8 cellular contexts compared by ENCODE assay signal in the genomic region with DNA sequence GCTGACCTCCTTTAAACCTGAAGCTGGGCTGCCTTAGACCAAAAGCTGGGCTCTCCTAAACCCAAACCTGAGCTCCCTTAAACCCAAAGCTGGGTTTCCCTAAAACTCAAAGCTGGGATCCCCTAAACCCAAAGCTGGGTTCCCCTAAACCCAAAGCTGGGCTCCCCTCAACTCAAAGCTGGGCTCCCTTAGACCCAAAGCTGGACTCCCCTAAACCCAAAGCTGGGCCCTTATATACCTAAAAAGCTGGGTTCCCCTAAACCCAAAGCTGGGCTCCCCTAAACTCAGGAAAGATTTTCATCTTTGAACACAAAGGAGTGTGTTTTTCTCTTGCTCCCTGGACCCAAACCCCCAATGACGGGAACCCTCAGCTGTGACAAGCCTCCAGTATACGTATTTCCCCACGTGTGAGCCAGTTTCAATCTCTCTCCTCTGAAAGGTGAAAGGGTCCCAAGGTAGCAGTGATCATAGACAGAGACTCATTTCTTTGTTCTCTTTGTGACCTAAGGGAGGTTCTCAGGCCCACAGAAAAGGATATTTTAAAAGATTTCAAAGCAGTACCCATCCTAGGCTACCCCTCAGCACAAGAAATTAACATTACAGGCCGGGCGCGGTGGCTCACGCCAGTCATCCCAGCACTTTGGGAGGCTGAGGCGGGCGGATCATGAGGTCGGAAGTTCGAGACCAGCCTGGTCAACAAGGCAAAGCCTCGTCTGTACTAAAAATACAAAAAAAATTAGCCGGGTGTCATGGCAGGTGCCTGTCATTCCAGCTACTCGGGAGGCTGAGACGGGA. TPM values are rescaled to one million over a fixed set of nuclear protein-coding genes. Genes with fewer than 3 reads are reported as not detected.
DNase-seq lines count a peak whose midpoint lies in the region; ATAC-seq and TF ChIP-seq lines count a peak whose summit lies in the region.

No MANE protein-coding gene starts in this region.

- H3K9me2 ChIP-seq in GM23338 (ENCODE audit: insufficient read depth), result no peaks in the 10 kb centered on the region

- H3K27ac ChIP-seq in GM23338 (ENCODE audit: low read depth) (no peak overlapping the region), KOPT-K1 (ENCODE audit: low read depth, low read length, poor library complexity, severe bottlenecking) (peak overlapping the region; percentile 82)

- H3K4me3 Mint-ChIP-seq in GM23338 (no peak overlapping the region), neural crest cell (peak overlapping the region; percentile 15)

- H3K36me3 Mint-ChIP-seq in GM23338 (ENCODE audit: low read depth) (peaks cover 33% of the 10 kb centered on the region), neural crest cell (ENCODE audit: low read depth) (peaks cover 7% of the 10 kb centered on the region)

- H3K4me1 Mint-ChIP-seq in GM23338, result peaks cover 5% of the 10 kb centered on the region; the same call in 1 of the 3 replicates
- H3K4me1 Mint-ChIP-seq in neural crest cell, result peaks cover 18% of the 10 kb centered on the region

- no peak overlapping the region for H3K4me2 ChIP-seq in GM23338

- H3K36me3 ChIP-seq in GM23338 (ENCODE audit: insufficient read depth) (0 out of 2 replicates have a peak, but pooled peaks cover 4% of the 10 kb centered on the region), KOPT-K1 (ENCODE audit: insufficient read depth, low read length) (peaks cover 73% of the 10 kb centered on the region)

- ATAC-seq in GM18867 (IDR thresholded peaks at IDR 0.05; ENCODE audit: unreplicated experiment) (peak; percentile 50), GM23338 (no peak)

- H3K27ac Mint-ChIP-seq in GM23338, result no peak overlapping the region; the same call in 1 of the 2 replicates
- H3K27ac Mint-ChIP-seq in neural crest cell (ENCODE audit: unreplicated experiment), result no peak overlapping the region

- peaks cover 16% of the 10 kb centered on the region for H3K27me3 Mint-ChIP-seq in GM23338 (ENCODE audit: insufficient read depth, low read depth, poor library complexity)
- peaks cover 4% of the 10 kb centered on the region for H3K27me3 Mint-ChIP-seq in neural crest cell (ENCODE audit: low read depth)

- peak overlapping the region; percentile 82; the same call in 1 of the 2 replicates for H2AFZ ChIP-seq in GM23338

- no peaks in the 10 kb centered on the region for H3K79me2 ChIP-seq in GM23338 (replicated peaks; ENCODE audit: insufficient read depth)

- no peak overlapping the region for H3K4me3 ChIP-seq in GM23338

- H4K20me1 ChIP-seq in GM23338 (replicated peaks; ENCODE audit: insufficient read depth), result no peaks in the 10 kb centered on the region

- H3K9me3 ChIP-seq in KOPT-K1 (ENCODE audit: insufficient read depth, low read length, poor library complexity, severe bottlenecking), result peaks cover 24% of the 10 kb centered on the region

- H3K4me1 ChIP-seq in GM23338 (ENCODE audit: insufficient read depth), result no peaks in the 10 kb centered on the region

- 0 out of 2 replicates have a peak, but pooled peaks cover 8% of the 10 kb centered on the region for H3F3A ChIP-seq in GM23338 (replicated peaks; ENCODE audit: low read depth)

- DNase-seq in GM23338 (ENCODE audit: low spot score), result no peak
- no peak for DNase-seq in neural crest cell (ENCODE audit: low read depth, low spot score)
- no peak for DNase-seq in stimulated activated CD4-positive, alpha-beta T cell treated with anti-CD3 and anti-CD28 coated beads, Interleukin-2, amount 100 ng/mL, for 48 hours
- DNase-seq in dedifferentiated amniotic fluid mesenchymal stem cell (ENCODE audit: extremely low spot score), result no peak
- no peak for DNase-seq in 8988T
- DNase-seq in NCI-H2029 (lab: John Stamatoyannopoulos, UW), result no peak

- no peaks in the 10 kb centered on the region for H3K27me3 ChIP-seq in GM23338 (ENCODE audit: insufficient read depth)

- H3K9me3 Mint-ChIP-seq in GM23338 (peaks cover 84% of the 10 kb centered on the region), neural crest cell (peaks cover 7% of the 10 kb centered on the region)

- TF ChIP-seq CTCF in GM23338 (conservative IDR thresholded peaks at IDR 0.05; ENCODE audit: low read depth in 2 of 2) (no peak), neural crest cell (conservative IDR thresholded peaks at IDR 0.05) (no peak)

TF ChIP-seq in GM23338, 12 proteins besides CTCF, POLR2A, EP300 and RAD21 (continues in another document):
- TF ChIP-seq ZNF331 (CRISPR knock-in tag; IDR thresholded peaks at IDR 0.05; ENCODE audit: low read depth) (no peak), STAT1 (IDR thresholded peaks at IDR 0.05; ENCODE audit: unreplicated experiment) (no peak), ZNF114 (CRISPR knock-in tag; IDR thresholded peaks at IDR 0.05) (no peak), JUNB (IDR thresholded peaks at IDR 0.05; ENCODE audit: unreplicated experiment) (no peak), EZH2 (IDR thresholded peaks at IDR 0.05; ENCODE audit: low read depth, unreplicated experiment) (no peak), CREB1 (CRISPR knock-in tag; IDR thresholded peaks at IDR 0.05; ENCODE audit: low read depth) (no peak), POLR2AphosphoS5 (IDR thresholded peaks at IDR 0.05; ENCODE audit: low read depth) (no peak), NANOG (IDR thresholded peaks at IDR 0.05; ENCODE audit: borderline replicate concordance) (no peak), EZH2phosphoT487 (IDR thresholded peaks at IDR 0.05; ENCODE audit: unreplicated experiment) (no peak)
- TF ChIP-seq, protein P1, sequence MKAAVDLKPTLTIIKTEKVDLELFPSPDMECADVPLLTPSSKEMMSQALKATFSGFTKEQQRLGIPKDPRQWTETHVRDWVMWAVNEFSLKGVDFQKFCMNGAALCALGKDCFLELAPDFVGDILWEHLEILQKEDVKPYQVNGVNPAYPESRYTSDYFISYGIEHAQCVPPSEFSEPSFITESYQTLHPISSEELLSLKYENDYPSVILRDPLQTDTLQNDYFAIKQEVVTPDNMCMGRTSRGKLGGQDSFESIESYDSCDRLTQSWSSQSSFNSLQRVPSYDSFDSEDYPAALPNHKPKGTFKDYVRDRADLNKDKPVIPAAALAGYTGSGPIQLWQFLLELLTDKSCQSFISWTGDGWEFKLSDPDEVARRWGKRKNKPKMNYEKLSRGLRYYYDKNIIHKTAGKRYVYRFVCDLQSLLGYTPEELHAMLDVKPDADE (IDR thresholded peaks at IDR 0.05), result no peak
- TF ChIP-seq, protein P2, sequence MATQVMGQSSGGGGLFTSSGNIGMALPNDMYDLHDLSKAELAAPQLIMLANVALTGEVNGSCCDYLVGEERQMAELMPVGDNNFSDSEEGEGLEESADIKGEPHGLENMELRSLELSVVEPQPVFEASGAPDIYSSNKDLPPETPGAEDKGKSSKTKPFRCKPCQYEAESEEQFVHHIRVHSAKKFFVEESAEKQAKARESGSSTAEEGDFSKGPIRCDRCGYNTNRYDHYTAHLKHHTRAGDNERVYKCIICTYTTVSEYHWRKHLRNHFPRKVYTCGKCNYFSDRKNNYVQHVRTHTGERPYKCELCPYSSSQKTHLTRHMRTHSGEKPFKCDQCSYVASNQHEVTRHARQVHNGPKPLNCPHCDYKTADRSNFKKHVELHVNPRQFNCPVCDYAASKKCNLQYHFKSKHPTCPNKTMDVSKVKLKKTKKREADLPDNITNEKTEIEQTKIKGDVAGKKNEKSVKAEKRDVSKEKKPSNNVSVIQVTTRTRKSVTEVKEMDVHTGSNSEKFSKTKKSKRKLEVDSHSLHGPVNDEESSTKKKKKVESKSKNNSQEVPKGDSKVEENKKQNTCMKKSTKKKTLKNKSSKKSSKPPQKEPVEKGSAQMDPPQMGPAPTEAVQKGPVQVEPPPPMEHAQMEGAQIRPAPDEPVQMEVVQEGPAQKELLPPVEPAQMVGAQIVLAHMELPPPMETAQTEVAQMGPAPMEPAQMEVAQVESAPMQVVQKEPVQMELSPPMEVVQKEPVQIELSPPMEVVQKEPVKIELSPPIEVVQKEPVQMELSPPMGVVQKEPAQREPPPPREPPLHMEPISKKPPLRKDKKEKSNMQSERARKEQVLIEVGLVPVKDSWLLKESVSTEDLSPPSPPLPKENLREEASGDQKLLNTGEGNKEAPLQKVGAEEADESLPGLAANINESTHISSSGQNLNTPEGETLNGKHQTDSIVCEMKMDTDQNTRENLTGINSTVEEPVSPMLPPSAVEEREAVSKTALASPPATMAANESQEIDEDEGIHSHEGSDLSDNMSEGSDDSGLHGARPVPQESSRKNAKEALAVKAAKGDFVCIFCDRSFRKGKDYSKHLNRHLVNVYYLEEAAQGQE (IDR thresholded peaks at IDR 0.05; ENCODE audit: unreplicated experiment), result no peak

RNA-seq across cellular contexts. Expression of a gene that starts 31.3 kb away (rescaled TPM):
- 50.3 and 53.7 TPM in 2 replicates for total RNA-seq in GM23338 (2014; rRNA removed; shearing (Covaris generic))
- polyA plus RNA-seq in GM23338 (2016; fragmentation: Nextera tagmentation; extraction: Ambion mirVana), result 55.6 and 61.2 TPM in 2 replicates
- 37.4 and 38.9 TPM in 2 replicates for total RNA-seq in neural crest cell

RNA-seq across cellular contexts. Expression of a gene that starts 52.9 kb away (rescaled TPM):
- total RNA-seq in GM23338 (2014; rRNA removed; shearing (Covaris generic)), result 0.23 TPM in 1 of 2 replicates, not detected in the other
- 0.23 and 0.24 TPM in 2 replicates for polyA plus RNA-seq in GM23338 (2016; fragmentation: Nextera tagmentation; extraction: Ambion mirVana)
- not detected in 2 replicates for total RNA-seq in neural crest cell
